Comparison of ENCODE assay signal across 1 cellular context in the genomic region with DNA sequence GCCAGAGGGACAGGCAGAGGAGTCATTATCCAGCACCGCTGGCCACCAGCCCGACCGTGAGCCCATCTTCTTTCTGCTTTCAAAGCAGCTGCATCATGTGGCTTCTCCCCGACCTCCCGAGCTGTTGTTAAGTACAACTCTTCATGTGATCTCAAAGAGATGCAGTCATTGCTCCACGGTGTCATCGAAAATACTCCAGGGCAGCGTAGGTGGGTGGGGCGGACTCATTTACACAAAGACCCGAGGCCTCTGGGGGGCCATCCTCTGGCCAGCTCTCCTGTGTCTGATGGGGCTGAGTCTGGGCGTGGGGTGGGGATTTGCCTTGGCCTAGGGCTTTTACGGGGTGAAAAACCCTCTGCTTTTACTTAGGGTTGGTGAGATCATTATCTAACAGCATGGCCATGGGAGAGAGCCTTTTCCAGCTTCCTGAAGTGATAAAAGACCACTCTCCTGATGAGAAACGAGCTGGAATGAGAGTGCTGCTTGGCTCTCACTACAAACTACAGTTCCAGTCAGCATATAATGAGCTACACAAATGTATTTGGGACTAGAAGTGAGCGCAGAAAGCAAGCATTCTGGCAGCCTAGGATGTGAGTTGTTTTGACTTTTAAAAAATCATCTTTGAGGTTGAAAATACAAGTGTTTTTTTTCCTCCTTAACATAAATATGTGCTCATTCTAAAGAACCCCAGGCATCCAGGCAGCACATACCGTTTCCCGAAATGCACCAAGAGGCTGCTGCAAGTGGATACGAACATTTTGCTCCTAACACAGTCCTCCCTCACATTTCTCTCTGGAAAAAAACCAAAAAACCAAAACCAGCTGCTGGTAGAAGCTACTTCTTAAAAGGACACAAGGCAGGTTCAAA.
TF ChIP-seq lines count a peak whose summit lies in the region.

No MANE protein-coding gene starts in this region.

TF ChIP-seq in WTC11, 78 proteins besides CTCF, POLR2A, EP300 and RAD21 (continued from another document):
- TF ChIP-seq, protein P1, sequence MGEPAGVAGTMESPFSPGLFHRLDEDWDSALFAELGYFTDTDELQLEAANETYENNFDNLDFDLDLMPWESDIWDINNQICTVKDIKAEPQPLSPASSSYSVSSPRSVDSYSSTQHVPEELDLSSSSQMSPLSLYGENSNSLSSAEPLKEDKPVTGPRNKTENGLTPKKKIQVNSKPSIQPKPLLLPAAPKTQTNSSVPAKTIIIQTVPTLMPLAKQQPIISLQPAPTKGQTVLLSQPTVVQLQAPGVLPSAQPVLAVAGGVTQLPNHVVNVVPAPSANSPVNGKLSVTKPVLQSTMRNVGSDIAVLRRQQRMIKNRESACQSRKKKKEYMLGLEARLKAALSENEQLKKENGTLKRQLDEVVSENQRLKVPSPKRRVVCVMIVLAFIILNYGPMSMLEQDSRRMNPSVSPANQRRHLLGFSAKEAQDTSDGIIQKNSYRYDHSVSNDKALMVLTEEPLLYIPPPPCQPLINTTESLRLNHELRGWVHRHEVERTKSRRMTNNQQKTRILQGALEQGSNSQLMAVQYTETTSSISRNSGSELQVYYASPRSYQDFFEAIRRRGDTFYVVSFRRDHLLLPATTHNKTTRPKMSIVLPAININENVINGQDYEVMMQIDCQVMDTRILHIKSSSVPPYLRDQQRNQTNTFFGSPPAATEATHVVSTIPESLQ (CRISPR knock-in tag; IDR thresholded peaks at IDR 0.05): no peak
